ENCODE assay signal across 17 cellular contexts in the genomic region with DNA sequence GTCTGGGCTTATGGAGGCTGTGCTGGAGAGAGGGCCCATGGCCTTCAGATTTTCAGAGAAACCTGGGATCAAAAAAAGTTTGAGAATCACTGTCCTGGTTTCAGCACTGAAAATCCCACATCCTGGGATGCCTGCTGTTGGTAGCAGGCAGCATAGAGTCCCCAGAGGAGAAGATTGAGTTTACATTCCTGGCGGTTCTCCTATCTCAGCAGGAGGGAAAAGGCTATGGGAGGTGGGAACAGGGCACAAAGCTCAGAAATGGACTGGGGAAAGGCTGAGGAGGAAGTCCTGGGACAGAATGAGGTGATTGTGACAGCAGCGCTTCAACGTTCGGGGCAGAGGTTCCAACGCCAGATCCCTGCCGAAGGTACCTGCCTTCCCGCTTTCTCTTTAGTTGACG.
DNase-seq lines count a peak whose midpoint lies in the region; ATAC-seq, FAIRE-seq and TF ChIP-seq lines count a peak whose summit lies in the region.
"Had no signal": no experiment of that assay in that cellular context is flagged by ENCODE, and none has a peak within 500 bp of the region (broad histone marks: within the 10 kb centered on the region; RNA-seq: fewer than 3 reads in every experiment).

No MANE protein-coding gene starts in this region.

- TF ChIP-seq POLR2A in Peyer's patch (IDR thresholded peaks at IDR 0.05) (no peak), esophagus muscularis mucosa (IDR thresholded peaks at IDR 0.05; ENCODE audit: low read depth) (no peak)

- peaks cover 0 to 37% (median 16%) of the 10 kb centered on the region in 4 donors for H3K4me1 ChIP-seq in Peyer's patch
- H3K4me1 ChIP-seq in esophagus muscularis mucosa = peaks cover 48 to 60% (median 55%) of the 10 kb centered on the region in 4 donors
- peaks cover 6 to 47% (median 8%) of the 10 kb centered on the region in 3 donors for H3K4me1 ChIP-seq in pancreas
- peaks cover 0 to 46% (median 33%) of the 10 kb centered on the region in 4 donors for H3K4me1 ChIP-seq in tibial artery

- TF ChIP-seq CTCF in Peyer's patch (IDR thresholded peaks at IDR 0.05) (no peak), esophagus muscularis mucosa (IDR thresholded peaks at IDR 0.05) (no peak), pancreas (IDR thresholded peaks at IDR 0.05) (no peak), tibial artery (IDR thresholded peaks at IDR 0.05) (no peak), endothelial cell (IDR thresholded peaks at IDR 0.05; ENCODE audit: unreplicated experiment) (no peak)

- H3K36me3 ChIP-seq in Peyer's patch (no peaks in the 10 kb centered on the region), esophagus muscularis mucosa (no peaks in the 10 kb centered on the region), pancreas (no peaks in the 10 kb centered on the region), tibial artery (no peaks in the 10 kb centered on the region)
- H3K36me3 ChIP-seq: brain microvascular endothelial cell, lower lobe of right lung had no signal

- DNase-seq in Peyer's patch = no peak
- DNase-seq in esophagus muscularis mucosa (ENCODE audit: extremely low spot score) = no peak
- DNase-seq in pancreas = peak in 1 of 6 donors; percentile 28
- no peak for DNase-seq in tibial artery
- DNase-seq in endothelial cell (ENCODE audit: low spot score) = no peak
- DNase-seq: brain microvascular endothelial cell; Calu3; dermis blood vessel endothelial cell; KBM-7; lower lobe of right lung; naive B cell; NCI-H2081 treated with DMSO at 0.1 percent for 48 hours; NCI-H510A; stimulated activated CD4-positive, alpha-beta T cell treated with anti-CD3 and anti-CD28 coated beads, Interleukin-4, amount 100 ng/mL, for 4 hours had no signal

- peak overlapping the region in 3 of 4 donors; percentile 81 to 99 (median 88) for H3K27ac ChIP-seq in Peyer's patch
- peak overlapping the region; percentile 53 to 83 (median 70) for H3K27ac ChIP-seq in esophagus muscularis mucosa (replicated peaks in 1 of 4)
- H3K27ac ChIP-seq in pancreas = peak overlapping the region; percentile 33 to 58 (median 41)
- H3K27ac ChIP-seq in tibial artery = peak overlapping the region; percentile 23 to 75
- H3K27ac ChIP-seq: brain microvascular endothelial cell had no signal

- no peak overlapping the region for H3K4me3 ChIP-seq in Peyer's patch
- no peak overlapping the region for H3K4me3 ChIP-seq in esophagus muscularis mucosa
- no peak overlapping the region for H3K4me3 ChIP-seq in pancreas
- no peak overlapping the region for H3K4me3 ChIP-seq in tibial artery
- H3K4me3 ChIP-seq: lower lobe of right lung had no signal

- H3K27me3 Mint-ChIP-seq in endothelial cell (ENCODE audit: unreplicated experiment) = peaks cover 2% of the 10 kb centered on the region

- no peaks in the 10 kb centered on the region for H3K36me3 Mint-ChIP-seq in endothelial cell (ENCODE audit: low read depth, unreplicated experiment)

- no peak for FAIRE-seq in pancreas (lab: Jason Lieb, UNC)

- intact Hi-C loops in esophagus muscularis mucosa (cut with DNase I) = loop anchor here (10.0 kb wide), 1 partner anchor 74 kb away; no protein-coding TSS in a partner anchor
- intact Hi-C loops in pancreas (cut with DNase I) = no loop called here
- intact Hi-C loops in tibial artery (cut with DNase I; ENCODE audit: low total_unique reads) = no loop called here

- H3K4me1 Mint-ChIP-seq in endothelial cell (ENCODE audit: unreplicated experiment) = peaks cover 7% of the 10 kb centered on the region
- H3K4me1 Mint-ChIP-seq: B cell, naive B cell had no signal

- no peak overlapping the region for H3K27ac Mint-ChIP-seq in endothelial cell (ENCODE audit: unreplicated experiment)
- H3K27ac Mint-ChIP-seq: B cell, naive B cell had no signal

- WGBS in esophagus muscularis mucosa = 95% methylated on average over 8 of the region's 8 CpGs
- WGBS in pancreas, 2 donors = 76 to 79% methylated on average over 8 of the region's 8 CpGs

- no peaks in the 10 kb centered on the region for H3K9me3 Mint-ChIP-seq in endothelial cell (ENCODE audit: unreplicated experiment)

- no peaks in the 10 kb centered on the region for H3K9me3 ChIP-seq in Peyer's patch
- H3K9me3 ChIP-seq in esophagus muscularis mucosa = no peaks in the 10 kb centered on the region
- no peaks in the 10 kb centered on the region for H3K9me3 ChIP-seq in pancreas
- no peaks in the 10 kb centered on the region for H3K9me3 ChIP-seq in tibial artery
- H3K9me3 ChIP-seq: lower lobe of right lung had no signal

- no peaks in the 10 kb centered on the region for H3K27me3 ChIP-seq in Peyer's patch
- no peaks in the 10 kb centered on the region for H3K27me3 ChIP-seq in esophagus muscularis mucosa
- no peaks in the 10 kb centered on the region for H3K27me3 ChIP-seq in pancreas
- H3K27me3 ChIP-seq in tibial artery = no peaks in the 10 kb centered on the region
- H3K27me3 ChIP-seq: brain microvascular endothelial cell had no signal

- no peak for TF ChIP-seq EP300 in esophagus muscularis mucosa (IDR thresholded peaks at IDR 0.05)

- H3K4me3 Mint-ChIP-seq in endothelial cell (ENCODE audit: unreplicated experiment) = no peak overlapping the region
- H3K4me3 Mint-ChIP-seq: B cell had no signal

- ATAC-seq in pancreas (no peak), HG02623 (IDR thresholded peaks at IDR 0.05; ENCODE audit: unreplicated experiment) (no peak), HG03159 (IDR thresholded peaks at IDR 0.05; ENCODE audit: unreplicated experiment) (no peak)
- ATAC-seq: lower lobe of right lung had no signal
